In genomic region chr20:7285918-7286556, GRCh38 we compare ENCODE assay signal across 1 cellular context.
TF ChIP-seq lines count a peak whose summit lies in the region.

No MANE protein-coding gene starts in this region.

TF ChIP-seq in H1, 55 proteins besides CTCF, POLR2A, EP300 and RAD21 (continued from another document):
- no peak for TF ChIP-seq CTBP2 (IDR thresholded peaks at IDR 0.05; ENCODE audit: borderline replicate concordance, insufficient read depth, insufficient read length, low read length)
- no peak for TF ChIP-seq CHD2 (IDR thresholded peaks at IDR 0.05; ENCODE audit: low read length)
- TF ChIP-seq HDAC6 (IDR thresholded peaks at IDR 0.05; ENCODE audit: low read depth, low read length) = no peak
- TF ChIP-seq ZNF274 (IDR thresholded peaks at IDR 0.05; ENCODE audit: borderline replicate concordance, extremely low read depth, low read length) = no peak
